ENCODE assay signal across 25 cellular contexts in genomic region chr1:119542492-119542946, GRCh38. TPM values are rescaled to one million over a fixed set of nuclear protein-coding genes. Genes with fewer than 3 reads are reported as not detected.
DNase-seq lines count a peak whose midpoint lies in the region; ATAC-seq and TF ChIP-seq lines count a peak whose summit lies in the region.
"Had no signal": no experiment of that assay in that cellular context is flagged by ENCODE, and none has a peak within 500 bp of the region (broad histone marks: within the 10 kb centered on the region; RNA-seq: fewer than 3 reads in every experiment).

No MANE protein-coding gene starts in this region.

- H3K4me2 ChIP-seq in PC-3 (ENCODE audit: low read length) = peak overlapping the region; percentile 78
- H3K4me2 ChIP-seq: smooth muscle cell had no signal

- H3K9me3 ChIP-seq in PC-3 (ENCODE audit: low read length) (no peaks in the 10 kb centered on the region), lung (ENCODE audit: control insufficient read depth in 2 of 2, insufficient read depth in 1 of 2, low read length in 1 of 2) (no peaks in the 10 kb centered on the region), BE2C (no peaks in the 10 kb centered on the region)
- H3K9me3 ChIP-seq: SJCRH30 had no signal

- peak; percentile 17 for DNase-seq in AG20443 (ENCODE audit: low spot score)
- peak; percentile 84 for DNase-seq in PC-3
- DNase-seq in epithelial cell of prostate (ENCODE audit: low read depth, low spot score) = no peak
- no peak for DNase-seq in lung (ENCODE audit: low spot score)
- no peak for DNase-seq in BE2C
- DNase-seq in NCI-H345 treated with DMSO at 0.1 percent for 48 hours (lab: John Stamatoyannopoulos, UW; ENCODE audit: unreplicated experiment) = no peak
- DNase-seq: activated CD4-positive, alpha-beta T cell treated with anti-CD3 and anti-CD28 coated beads for 4 hours; activated naive CD8-positive, alpha-beta T cell treated with anti-CD3 and anti-CD28 coated beads for 36 hours; CD4-positive, alpha-beta T cell; KG1; NCI-H187 treated with DMSO at 0.1 percent for 48 hours; NCI-H2227 treated with DMSO at 0.1 percent for 48 hours; SJCRH30; T-helper 1 cell had no signal

- WGBS in lung, 2 donors = 83 to 98% methylated on average over 2 of the region's 2 CpGs

- H2AFZ ChIP-seq in PC-3 (ENCODE audit: low read length) = no peak overlapping the region

- H3K36me3 ChIP-seq in PC-3 (ENCODE audit: low read depth, low read length) = no peaks in the 10 kb centered on the region
- no peaks in the 10 kb centered on the region for H3K36me3 ChIP-seq in lung (ENCODE audit: control insufficient read depth in 2 of 2, insufficient read depth in 2 of 2, low read length in 2 of 2)
- no peaks in the 10 kb centered on the region for H3K36me3 ChIP-seq in BE2C
- H3K36me3 ChIP-seq: SJCRH30 had no signal

- H3K27ac ChIP-seq in PC-3 (ENCODE audit: low read length) (peak overlapping the region; percentile 92), epithelial cell of prostate (peak overlapping the region; percentile 35), lung (ENCODE audit: low read depth in 1 of 2, low read length in 1 of 2) (no peak overlapping the region)
- H3K27ac ChIP-seq: coronary artery, SJCRH30 had no signal

- H3K4me1 ChIP-seq in PC-3 (ENCODE audit: insufficient read depth, low read length) = peaks cover 33% of the 10 kb centered on the region
- peaks cover 0 to 2% of the 10 kb centered on the region in 2 donors for H3K4me1 ChIP-seq in lung (ENCODE audit: control insufficient read depth in 2 of 2, insufficient read depth in 2 of 2, low read length in 2 of 2)
- no peaks in the 10 kb centered on the region for H3K4me1 ChIP-seq in BE2C
- H3K4me1 ChIP-seq: SJCRH30 had no signal

- no peaks in the 10 kb centered on the region for H3F3A ChIP-seq in PC-3 (ENCODE audit: low read length, unreplicated experiment)

- H3K9me2 ChIP-seq in PC-3 (replicated peaks; ENCODE audit: low read length) = no peaks in the 10 kb centered on the region

- POLR2A ChIA-PET in PC-3 (lab: Charles Lee; ENCODE audit: unreplicated experiment) = no interaction called here

- H3K79me2 ChIP-seq in PC-3 (ENCODE audit: low read length) = no peaks in the 10 kb centered on the region

- CTCF ChIA-PET in PC-3 (lab: Charles Lee) = no interaction called here

- intact Hi-C loops in PC-3 (cut with micrococcal nuclease) = no loop called here

- no peaks in the 10 kb centered on the region for H4K20me1 ChIP-seq in PC-3 (ENCODE audit: low read length)

- H3K27me3 ChIP-seq in PC-3 (ENCODE audit: low read length) (no peaks in the 10 kb centered on the region), lung (ENCODE audit: control insufficient read depth, insufficient read depth) (no peaks in the 10 kb centered on the region), BE2C (no peaks in the 10 kb centered on the region)

- TF ChIP-seq CTCF in PC-3 (conservative IDR thresholded peaks at IDR 0.05; ENCODE audit: low read depth, low read length) (no peak), lung (IDR thresholded peaks at IDR 0.05; ENCODE audit: control extremely low read depth, extremely low read depth) (no peak), BE2C (IDR thresholded peaks at IDR 0.05; ENCODE audit: low read depth, low read length) (no peak)

- ATAC-seq in PC-3 (peak; percentile 57), lung (ENCODE audit: insufficient read depth, low FRiP score) (peak; percentile 13), HG02885 (IDR thresholded peaks at IDR 0.05; ENCODE audit: poor library complexity, unreplicated experiment) (no peak), HG03442 (IDR thresholded peaks at IDR 0.05; ENCODE audit: unreplicated experiment) (no peak)
- ATAC-seq: activated T-helper 17 cell treated with anti-CD3 and anti-CD28 coated beads, Interleukin-2, amount 50 U/mL, for 72 hours; HCT116; stimulated activated memory B cell treated with anti-CD40 and anti-IgM and Interleukin-4, amounts not matched to agents 10 μg/mL and 1 μg/mL and 100 μg/mL, for 72 hours had no signal

- no peak overlapping the region for H3K4me3 ChIP-seq in PC-3 (ENCODE audit: low read length)
- H3K4me3 ChIP-seq in lung = no peak overlapping the region
- no peak overlapping the region for H3K4me3 ChIP-seq in BE2C (ENCODE audit: low read depth, low read length)
- H3K4me3 ChIP-seq: coronary artery, SJCRH30, smooth muscle cell had no signal

- no TSS peak for BruUV-seq in PC-3 (replicated peaks; lab: Mats Ljungman, UMichigan)

- peak overlapping the region; percentile 64 for H3K9ac ChIP-seq in PC-3 (ENCODE audit: low read length)

RNA-seq across cellular contexts. Expression of gene HSD3B1, which starts 35.5 kb away (rescaled TPM):
- total RNA-seq in PC-3 (2014; rRNA removed) (not detected in 2 replicates), lung (not detected)
- polyA plus RNA-seq in lung = not detected
- not detected for polyA plus RNA-seq in BE2C (2012; ENCODE audit: insufficient read depth, insufficient read length, low read depth)
- total RNA-seq: activated naive CD8-positive, alpha-beta T cell treated with anti-CD3 and anti-CD28 coated beads for 36 hours; activated T-helper 17 cell treated with anti-CD3 and anti-CD28 coated beads, Interleukin-2, amount 50 U/mL, for 72 hours; CD4-positive, alpha-beta T cell; fibroblast of lung; HT-29; SJCRH30; temporal lobe had no signal
- polyA plus RNA-seq: AG04450, fibroblast of lung had no signal

Comparison
In these comparisons a context has a peak if more than half of its experiments do, and no peak if none do; other contexts are left out.
1. DNase-seq: peak in AG20443 (single experiment) and PC-3 (single experiment); none in epithelial cell of prostate (single experiment), lung (single experiment), BE2C (single experiment) and NCI-H345 treated with DMSO at 0.1 percent for 48 hours (single experiment).
2. ATAC-seq: peak in PC-3 (single experiment) and lung (single experiment); none in HG02885 (single experiment) and HG03442 (single experiment).
3. H3K27ac ChIP-seq: peak in PC-3 (single experiment) and epithelial cell of prostate (single experiment); none in lung (0 of 2).